In genomic region chr11:44814881-44815592, GRCh38 we compare ENCODE assay signal across 10 cellular contexts.
DNase-seq lines count a peak whose midpoint lies in the region; ATAC-seq and TF ChIP-seq lines count a peak whose summit lies in the region.
"Had no signal": no experiment of that assay in that cellular context is flagged by ENCODE, and none has a peak within 500 bp of the region (broad histone marks: within the 10 kb centered on the region; RNA-seq: fewer than 3 reads in every experiment).

No MANE protein-coding gene starts in this region.

- peak overlapping the region; percentile 1 for H3K27ac Mint-ChIP-seq in memory B cell

- H3K36me3 Mint-ChIP-seq in memory B cell, result no peaks in the 10 kb centered on the region

- no peaks in the 10 kb centered on the region for H3K9me3 Mint-ChIP-seq in memory B cell

- DNase-seq in EH (ENCODE audit: low read depth) (peak; percentile 25), NCI-H1694 (lab: John Stamatoyannopoulos, UW) (peak; percentile 20), astrocyte of the spinal cord (ENCODE audit: low read depth, low spot score) (peak; percentile 3), memory B cell (ENCODE audit: low spot score in 2 of 2) (no peak)
- no peak for DNase-seq in stimulated activated CD8-positive, alpha-beta memory T cell treated with anti-CD3 and anti-CD28 coated beads, Interleukin-4, amount 100 ng/mL, for 48 hours
- DNase-seq: CD4-positive, CD25-positive, alpha-beta regulatory T cell had no signal

- no peak for ATAC-seq in memory B cell (ENCODE audit: low read depth)
- no peak for ATAC-seq in HG03460 (IDR thresholded peaks at IDR 0.05; ENCODE audit: unreplicated experiment)
- no peak for ATAC-seq in GM21390 (IDR thresholded peaks at IDR 0.05; ENCODE audit: unreplicated experiment)
- no peak for ATAC-seq in GM18867 (IDR thresholded peaks at IDR 0.05; ENCODE audit: unreplicated experiment)
- ATAC-seq: HCT116 had no signal

- H3K4me3 Mint-ChIP-seq in memory B cell, result no peak overlapping the region
- H3K4me3 Mint-ChIP-seq: CD4-positive, CD25-positive, alpha-beta regulatory T cell had no signal

- in situ Hi-C loops in astrocyte of the spinal cord (cut with HindIII; ENCODE audit: low sequenced_read_pairs), result no loop called here

- H3K4me1 Mint-ChIP-seq in memory B cell, result no peaks in the 10 kb centered on the region

- TF ChIP-seq CTCF in astrocyte of the spinal cord (IDR thresholded peaks at IDR 0.05; ENCODE audit: low read depth, low read length), result no peak

- H3K27me3 Mint-ChIP-seq in memory B cell, result no peaks in the 10 kb centered on the region
- H3K27me3 Mint-ChIP-seq: CD4-positive, CD25-positive, alpha-beta regulatory T cell had no signal

- H3K4me3 ChIP-seq in astrocyte of the spinal cord (ENCODE audit: low read depth, low read length), result no peak overlapping the region

Comparison
In these comparisons a context has a peak if more than half of its experiments do, and no peak if none do; other contexts are left out.
1. DNase-seq: peak in EH (single experiment), NCI-H1694 (single experiment) and astrocyte of the spinal cord (single experiment); none in memory B cell (0 of 2) and stimulated activated CD8-positive, alpha-beta memory T cell treated with anti-CD3 and anti-CD28 coated beads, Interleukin-4, amount 100 ng/mL, for 48 hours (single experiment).